9 cellular contexts compared by ENCODE assay signal in the genomic region with DNA sequence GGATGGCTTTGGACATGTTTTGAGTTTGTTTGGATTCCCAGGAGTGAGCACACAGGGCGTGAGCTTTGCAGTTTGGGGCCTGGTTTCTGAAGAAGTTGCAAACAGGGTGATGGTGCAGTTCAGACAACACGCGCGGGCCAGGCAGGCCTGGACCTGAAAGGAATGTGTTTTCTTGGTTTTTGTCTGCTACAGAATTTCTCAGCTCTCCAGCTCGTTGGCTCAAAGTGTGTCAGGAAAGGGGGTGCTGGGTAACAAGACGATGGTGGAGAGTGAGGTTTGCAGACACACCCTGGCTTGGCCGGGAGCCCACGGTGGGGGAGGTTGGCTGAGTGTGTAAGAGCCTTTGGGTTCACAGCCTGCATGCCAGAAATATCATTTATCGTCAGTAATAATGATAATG.
DNase-seq lines count a peak whose midpoint lies in the region; ATAC-seq and TF ChIP-seq lines count a peak whose summit lies in the region.
"Had no signal": no experiment of that assay in that cellular context is flagged by ENCODE, and none has a peak within 500 bp of the region (broad histone marks: within the 10 kb centered on the region; RNA-seq: fewer than 3 reads in every experiment).

No MANE protein-coding gene starts in this region.

- no peaks in the 10 kb centered on the region for H3K9me3 ChIP-seq in CD4-positive, CD25-positive, alpha-beta regulatory T cell (ENCODE audit: control insufficient read depth in 2 of 2, low read length in 2 of 2)
- H3K9me3 ChIP-seq in PC-3 (ENCODE audit: low read length), result no peaks in the 10 kb centered on the region
- no peaks in the 10 kb centered on the region for H3K9me3 ChIP-seq in esophagus squamous epithelium

- peaks cover 100% of the 10 kb centered on the region for H3K79me2 ChIP-seq in PC-3 (ENCODE audit: low read length)

- no peaks in the 10 kb centered on the region for H3K9me2 ChIP-seq in PC-3 (replicated peaks; ENCODE audit: low read length)

- peak overlapping the region in 2 of 3 donors; percentile 46 to 72 for H3K27ac Mint-ChIP-seq in CD4-positive, CD25-positive, alpha-beta regulatory T cell
- H3K27ac Mint-ChIP-seq in osteocyte (ENCODE audit: unreplicated experiment), result peak overlapping the region; percentile 95

- 0 out of 2 replicates have a peak, but pooled peaks cover 5% of the 10 kb centered on the region for H4K20me1 ChIP-seq in PC-3 (ENCODE audit: low read length)

- H3K4me1 ChIP-seq in CD4-positive, CD25-positive, alpha-beta regulatory T cell (ENCODE audit: control insufficient read depth, insufficient read depth, low read length, poor library complexity, severe bottlenecking), result peaks cover 12% of the 10 kb centered on the region
- H3K4me1 ChIP-seq in PC-3 (ENCODE audit: insufficient read depth, low read length) (peaks cover 48% of the 10 kb centered on the region), esophagus squamous epithelium (peaks cover 51 to 99% (median 54%) of the 10 kb centered on the region in 3 donors)

- no peak overlapping the region for H2AFZ ChIP-seq in PC-3 (ENCODE audit: low read length)

- POLR2A ChIA-PET in PC-3 (lab: Charles Lee; ENCODE audit: unreplicated experiment), result no interaction called here

- H3F3A ChIP-seq in PC-3 (ENCODE audit: low read length, unreplicated experiment), result no peaks in the 10 kb centered on the region

- no TSS peak for BruUV-seq in PC-3 (replicated peaks; lab: Mats Ljungman, UMichigan)

- H3K9ac ChIP-seq in PC-3 (ENCODE audit: low read length), result no peak overlapping the region

- no peak overlapping the region for H3K4me3 Mint-ChIP-seq in CD4-positive, CD25-positive, alpha-beta regulatory T cell
- peak overlapping the region; percentile 58 for H3K4me3 Mint-ChIP-seq in osteocyte (ENCODE audit: unreplicated experiment)

- no peak overlapping the region for H3K27ac ChIP-seq in CD4-positive, CD25-positive, alpha-beta regulatory T cell (ENCODE audit: insufficient read depth, low read length, poor library complexity, severe bottlenecking)
- H3K27ac ChIP-seq in PC-3 (ENCODE audit: low read length) (0 out of 2 replicates have a peak overlapping the region, but pooled peaks have one; percentile 5), esophagus squamous epithelium (peak overlapping the region; percentile 85 to 96 (median 95))
- H3K27ac ChIP-seq: SK-N-MC had no signal

- TF ChIP-seq POLR2A in esophagus squamous epithelium (IDR thresholded peaks at IDR 0.05), result peak in 1 of 4 donors; percentile 26

- CTCF ChIA-PET in PC-3 (lab: Charles Lee), result no interaction called here

- peaks cover 0 to 3% (median 0%) of the 10 kb centered on the region in 7 donors for H3K9me3 Mint-ChIP-seq in CD4-positive, CD25-positive, alpha-beta regulatory T cell
- no peaks in the 10 kb centered on the region for H3K9me3 Mint-ChIP-seq in osteocyte (ENCODE audit: unreplicated experiment)

- H3K36me3 Mint-ChIP-seq in CD4-positive, CD25-positive, alpha-beta regulatory T cell, result peaks cover 12% of the 10 kb centered on the region
- H3K36me3 Mint-ChIP-seq in osteocyte (ENCODE audit: unreplicated experiment), result no peaks in the 10 kb centered on the region

- 9 to 10% methylated on average over 9 of the region's 9 CpGs for WGBS in esophagus squamous epithelium, 2 donors

- H3K4me2 ChIP-seq in PC-3 (ENCODE audit: low read length), result peak overlapping the region; percentile 13; the same call in 1 of the 2 replicates

- no peaks in the 10 kb centered on the region for H3K36me3 ChIP-seq in CD4-positive, CD25-positive, alpha-beta regulatory T cell (ENCODE audit: control insufficient read depth, insufficient read depth, low read length)
- H3K36me3 ChIP-seq in PC-3 (ENCODE audit: low read depth, low read length), result peaks cover 20% of the 10 kb centered on the region
- no peaks in the 10 kb centered on the region for H3K36me3 ChIP-seq in esophagus squamous epithelium

- intact Hi-C loops in PC-3 (cut with micrococcal nuclease), result no loop called here
- intact Hi-C loops in esophagus squamous epithelium (cut with DNase I), result no loop called here

- DNase-seq in CD4-positive, CD25-positive, alpha-beta regulatory T cell, result no peak
- DNase-seq in PC-3, result no peak
- DNase-seq in esophagus squamous epithelium (lab: John Stamatoyannopoulos, UW), result no peak
- no peak for DNase-seq in osteocyte (ENCODE audit: extremely low spot score, unreplicated experiment)
- no peak for DNase-seq in NCI-H510A treated with DMSO at 0.1 percent for 48 hours (lab: John Stamatoyannopoulos, UW)
- DNase-seq in NK-92 (lab: John Stamatoyannopoulos, UW; ENCODE audit: unreplicated experiment), result no peak

- H3K27me3 Mint-ChIP-seq in CD4-positive, CD25-positive, alpha-beta regulatory T cell, result no peaks in the 10 kb centered on the region
- H3K27me3 Mint-ChIP-seq in osteocyte (ENCODE audit: unreplicated experiment), result no peaks in the 10 kb centered on the region

- H3K4me1 Mint-ChIP-seq in CD4-positive, CD25-positive, alpha-beta regulatory T cell, result peaks cover 7 to 35% (median 16%) of the 10 kb centered on the region in 4 donors
- peaks cover 26% of the 10 kb centered on the region for H3K4me1 Mint-ChIP-seq in osteocyte (ENCODE audit: unreplicated experiment)

- no peaks in the 10 kb centered on the region for H3K27me3 ChIP-seq in CD4-positive, CD25-positive, alpha-beta regulatory T cell (ENCODE audit: control insufficient read depth, insufficient read depth, low read length)
- H3K27me3 ChIP-seq in PC-3 (ENCODE audit: low read length), result no peaks in the 10 kb centered on the region
- no peaks in the 10 kb centered on the region for H3K27me3 ChIP-seq in esophagus squamous epithelium

- H3K4me3 ChIP-seq in CD4-positive, CD25-positive, alpha-beta regulatory T cell (ENCODE audit: low read depth, low read length), result no peak overlapping the region
- H3K4me3 ChIP-seq in PC-3 (ENCODE audit: low read length) (no peak overlapping the region), esophagus squamous epithelium (peak overlapping the region in 1 of 4 donors; percentile 10)
- H3K4me3 ChIP-seq: SK-N-MC had no signal

- ATAC-seq in CD4-positive, CD25-positive, alpha-beta regulatory T cell (ENCODE audit: low read depth in 2 of 2), result no peak
- ATAC-seq in PC-3, result no peak
- ATAC-seq in GM18870 (IDR thresholded peaks at IDR 0.05; ENCODE audit: unreplicated experiment), result no peak
- no peak for ATAC-seq in GM18502 (IDR thresholded peaks at IDR 0.05; ENCODE audit: poor library complexity, unreplicated experiment)

- TF ChIP-seq CTCF in PC-3 (conservative IDR thresholded peaks at IDR 0.05; ENCODE audit: low read depth, low read length), result no peak
- no peak for TF ChIP-seq CTCF in esophagus squamous epithelium (IDR thresholded peaks at IDR 0.05)
- no peak for TF ChIP-seq CTCF in osteocyte (IDR thresholded peaks at IDR 0.05)
